14 cellular contexts compared by ENCODE assay signal in genomic region chr14:24404814-24405213, GRCh38.
"Had no signal": no experiment of that assay in that cellular context is flagged by ENCODE, and none has a peak within 500 bp of the region (broad histone marks: within the 10 kb centered on the region; RNA-seq: fewer than 3 reads in every experiment).

No MANE protein-coding gene starts in this region.

- H3K9me3 ChIP-seq: colonic mucosa, neutrophil, tibial artery, upper lobe of left lung, uterus had no signal

- DNase-seq: colonic mucosa; dermis blood vessel endothelial cell; erythroblast; foreskin keratinocyte; left colon; naive B cell; nephron progenitor cell; small intestine; stimulated activated CD4-positive, alpha-beta T cell treated with anti-CD3 and anti-CD28 coated beads, Interleukin-12 subunit alpha, Interleukin-12 subunit beta, amount 100 ng/mL, for 4 hours; stimulated activated naive CD8-positive, alpha-beta T cell treated with anti-CD3 and anti-CD28 coated beads, Interleukin-15, Interleukin-2, amounts not matched to agents 100 U/mL and 50 U/mL, for 24 hours; tibial artery; upper lobe of left lung; uterus had no signal

- H3K9me3 Mint-ChIP-seq: naive B cell, nephron progenitor cell had no signal

- H3K4me3 ChIP-seq: colonic mucosa, tibial artery, upper lobe of left lung, uterus had no signal

- ATAC-seq: foreskin keratinocyte; left colon; stimulated activated naive CD8-positive, alpha-beta T cell treated with anti-CD3 and anti-CD28 coated beads, Interleukin-15, Interleukin-2, amounts not matched to agents 100 U/mL and 50 U/mL, for 24 hours had no signal

- H3K36me3 ChIP-seq: colonic mucosa, neutrophil, uterus had no signal

- H3K27ac ChIP-seq: colonic mucosa, foreskin keratinocyte, neutrophil, tibial artery had no signal

- H3K27ac Mint-ChIP-seq: nephron progenitor cell had no signal

- H3K4me1 ChIP-seq: foreskin keratinocyte had no signal

- H3K4me3 Mint-ChIP-seq: naive B cell had no signal

- H3K27me3 ChIP-seq: colonic mucosa, foreskin keratinocyte, tibial artery, upper lobe of left lung, uterus had no signal
